Comparison of ENCODE assay signal across 8 cellular contexts in the genomic region with DNA sequence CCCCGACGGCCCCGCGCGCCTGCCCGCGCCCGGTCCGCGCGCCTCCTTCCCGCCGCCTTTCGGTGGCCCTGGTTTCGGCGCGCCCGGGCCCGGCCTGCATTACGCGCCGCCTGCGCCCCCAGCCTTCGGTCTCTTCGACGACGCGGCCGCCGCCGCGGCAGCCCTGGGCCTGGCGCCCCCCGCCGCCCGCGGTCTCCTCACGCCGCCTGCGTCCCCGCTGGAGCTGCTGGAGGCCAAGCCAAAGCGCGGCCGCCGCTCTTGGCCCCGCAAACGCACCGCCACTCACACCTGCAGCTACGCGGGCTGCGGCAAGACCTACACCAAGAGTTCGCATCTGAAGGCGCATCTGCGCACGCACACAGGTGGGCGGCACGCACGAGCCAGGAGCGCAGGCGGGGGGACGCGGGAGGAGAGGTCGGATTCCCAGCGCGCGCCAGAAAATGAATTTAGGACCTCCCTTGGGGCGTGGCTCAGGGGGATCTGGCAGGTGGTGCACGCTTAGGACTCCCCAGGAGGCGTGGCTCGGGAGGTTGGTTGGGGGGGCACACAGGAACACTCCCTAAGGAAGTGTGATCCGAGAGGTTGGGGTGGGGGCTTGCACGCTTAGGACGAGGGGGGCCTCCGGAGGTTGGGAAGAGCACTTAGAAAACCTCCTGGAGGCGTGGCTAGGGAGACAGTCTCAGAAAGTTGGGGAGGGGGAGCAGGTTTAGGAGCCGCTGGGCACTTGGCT. TPM values are rescaled to one million over a fixed set of nuclear protein-coding genes. Genes with fewer than 3 reads are reported as not detected.
A peak's percentile ranks its signal among the peaks of the same experiment; 100 is the strongest.
DNase-seq lines count a peak whose midpoint lies in the region; ATAC-seq and TF ChIP-seq lines count a peak whose summit lies in the region.

No MANE protein-coding gene starts in this region.

- no TSS peak for BruUV-seq in A673 (replicated peaks; lab: Mats Ljungman, UMichigan)

- peak overlapping the region; percentile 99 for H3K4me3 Mint-ChIP-seq in activated CD4-positive, alpha-beta memory T cell treated with anti-CD3 and anti-CD28 coated beads, Interleukin-2, amount 10 ng/mL, durations not matched to agents 7 days and 5 days

- H3K27ac ChIP-seq in A673 (ENCODE audit: low read depth, low read length, poor library complexity, severe bottlenecking) (no peak overlapping the region), HL-60 (replicated peaks) (no peak overlapping the region), neutrophil (peak overlapping the region; percentile 98)

- intact Hi-C loops in A673 (cut with micrococcal nuclease; ENCODE audit: unreplicated experiment) = no loop called here

- peaks cover 52% of the 10 kb centered on the region for H3K4me1 Mint-ChIP-seq in activated CD4-positive, alpha-beta memory T cell treated with anti-CD3 and anti-CD28 coated beads, Interleukin-2, amount 10 ng/mL, durations not matched to agents 7 days and 5 days

- H3K4me3 ChIP-seq in A673 (ENCODE audit: low read depth, low read length, poor library complexity, severe bottlenecking) = peak overlapping the region; percentile 61
- peak overlapping the region; percentile 35 for H3K4me3 ChIP-seq in HL-60 (replicated peaks; ENCODE audit: insufficient read depth, low read length)
- peak overlapping the region; percentile 94 to 100 for H3K4me3 ChIP-seq in neutrophil (ENCODE audit: low read depth in 1 of 2, low read length in 1 of 2)

- POLR2A ChIA-PET in A673 (lab: Charles Lee; ENCODE audit: low non-redundant PET) = no interaction called here
- POLR2A ChIA-PET in activated CD4-positive, alpha-beta memory T cell treated with anti-CD3 and anti-CD28 coated beads, Interleukin-2, amount 10 ng/mL, durations not matched to agents 7 days and 5 days (lab: Charles Lee) = interaction anchor here (0.7 to 29.2 kb wide), 13 partner anchors 10 to 248 kb away, joined by 3 to 3221 read pairs (median 18); partner anchors contain the start of genes AP1M1, RAB8A and TPM4

- DNase-seq in A673 (ENCODE audit: low spot score) (peak; percentile 65), HL-60 (ENCODE audit: low read depth in 1 of 2, low spot score in 1 of 2) (no peak), fibroblast of gingiva (ENCODE audit: low read depth) (peak; percentile 10), putamen (ENCODE audit: low spot score) (no peak)
- peak; percentile 70 for DNase-seq in activated CD4-positive, alpha-beta memory T cell treated with anti-CD3 and anti-CD28 coated beads, Interleukin-2, amount 10 ng/mL, durations not matched to agents 7 days and 5 days

- peaks cover 6% of the 10 kb centered on the region for H3K27me3 ChIP-seq in A673 (replicated peaks; ENCODE audit: insufficient read depth, low read depth, low read length, poor library complexity)
- H3K27me3 ChIP-seq in HL-60 (ENCODE audit: insufficient read depth, poor library complexity, severe bottlenecking) = peaks cover 17% of the 10 kb centered on the region
- peaks cover 10% of the 10 kb centered on the region for H3K27me3 ChIP-seq in neutrophil

- CTCF ChIA-PET in A673 (lab: Charles Lee) = no interaction called here
- CTCF ChIA-PET in activated CD4-positive, alpha-beta memory T cell treated with anti-CD3 and anti-CD28 coated beads, Interleukin-2, amount 10 ng/mL, durations not matched to agents 7 days and 5 days (lab: Charles Lee) = interaction anchor here (1.1 to 2.4 kb wide), 8 partner anchors 25 to 80 kb away, joined by 3 to 19 read pairs (median 7); no protein-coding TSS in a partner anchor

- H3K36me3 ChIP-seq in A673 (ENCODE audit: insufficient read depth, low read length, poor library complexity, severe bottlenecking) (no peaks in the 10 kb centered on the region), neutrophil (peaks cover 35% of the 10 kb centered on the region)

- H3K9me3 ChIP-seq in A673 (ENCODE audit: low read depth, low read length, poor library complexity, severe bottlenecking) (no peaks in the 10 kb centered on the region), neutrophil (no peaks in the 10 kb centered on the region)

- TF ChIP-seq CTCF in A673 (conservative IDR thresholded peaks at IDR 0.05; ENCODE audit: low read depth, low read length) (no peak), HL-60 (IDR thresholded peaks at IDR 0.05; ENCODE audit: insufficient read depth, low read length) (no peak), neutrophil (IDR thresholded peaks at IDR 0.05) (no peak)

- H3K9me3 Mint-ChIP-seq in activated CD4-positive, alpha-beta memory T cell treated with anti-CD3 and anti-CD28 coated beads, Interleukin-2, amount 10 ng/mL, durations not matched to agents 7 days and 5 days = no peaks in the 10 kb centered on the region

- H3K27ac Mint-ChIP-seq in activated CD4-positive, alpha-beta memory T cell treated with anti-CD3 and anti-CD28 coated beads, Interleukin-2, amount 10 ng/mL, durations not matched to agents 7 days and 5 days = peak overlapping the region; percentile 97

- ATAC-seq in HG02763 (IDR thresholded peaks at IDR 0.05; ENCODE audit: unreplicated experiment) = no peak
- ATAC-seq in GM18909 (IDR thresholded peaks at IDR 0.05; ENCODE audit: poor library complexity, unreplicated experiment) = no peak

- H3K4me1 ChIP-seq in A673 (ENCODE audit: insufficient read depth, low read length, poor library complexity, severe bottlenecking) (no peaks in the 10 kb centered on the region), neutrophil (ENCODE audit: control insufficient read depth in 1 of 2, insufficient read depth in 1 of 2, low read depth in 1 of 2, low read length in 1 of 2) (peaks cover 42 to 64% of the 10 kb centered on the region in 2 experiments)

- H3K27me3 Mint-ChIP-seq in activated CD4-positive, alpha-beta memory T cell treated with anti-CD3 and anti-CD28 coated beads, Interleukin-2, amount 10 ng/mL, durations not matched to agents 7 days and 5 days = peaks cover 27% of the 10 kb centered on the region

- peaks cover 50% of the 10 kb centered on the region for H3K36me3 Mint-ChIP-seq in activated CD4-positive, alpha-beta memory T cell treated with anti-CD3 and anti-CD28 coated beads, Interleukin-2, amount 10 ng/mL, durations not matched to agents 7 days and 5 days (ENCODE audit: low read depth)

RNA-seq across cellular contexts. Expression of gene KLF2, which starts 1.2 kb away (rescaled TPM):
- 1.9 and 2.1 TPM in 2 replicates for total RNA-seq in A673 (2021)
- 100 to 1,000 TPM; 410 to 423 TPM for total RNA-seq in activated CD4-positive, alpha-beta memory T cell treated with anti-CD3 and anti-CD28 coated beads, Interleukin-2, amount 10 ng/mL, durations not matched to agents 7 days and 5 days

Comparison
In these comparisons a context has a peak if more than half of its experiments do, and no peak if none do; other contexts are left out.
1. DNase-seq: peak in A673 (single experiment), activated CD4-positive, alpha-beta memory T cell treated with anti-CD3 and anti-CD28 coated beads, Interleukin-2, amount 10 ng/mL, durations not matched to agents 7 days and 5 days (single experiment) and fibroblast of gingiva (single experiment); none in HL-60 (0 of 2) and putamen (single experiment).
2. H3K4me3 ChIP-seq: peak in every context shown above with its lines; median percentile 97 in neutrophil; 61 in A673; 35 in HL-60.
3. RNA of gene KLF2, which starts 1.2 kb away (total RNA-seq): 410 to 423 TPM in activated CD4-positive, alpha-beta memory T cell treated with anti-CD3 and anti-CD28 coated beads, Interleukin-2, amount 10 ng/mL, durations not matched to agents 7 days and 5 days; 1.9 to 2.1 TPM in A673; every median in the first group is over 100 times any median in the second.